ENCODE assay signal across 11 cellular contexts in genomic region chr7:105641236-105641810, GRCh38.
"Had no signal": no experiment of that assay in that cellular context is flagged by ENCODE, and none has a peak within 500 bp of the region (broad histone marks: within the 10 kb centered on the region; RNA-seq: fewer than 3 reads in every experiment).

No MANE protein-coding gene starts in this region.

- ATAC-seq: left lung; stimulated activated effector memory CD8-positive, alpha-beta T cell treated with anti-CD3 and anti-CD28 coated beads, Interleukin-12 subunit alpha, Interleukin-12 subunit beta, amount 100 ng/mL, for 72 hours had no signal

- H3K27ac ChIP-seq: left lung, skin epidermis had no signal

- H3K4me3 Mint-ChIP-seq: activated CD4-positive, alpha-beta T cell treated with anti-CD3 and anti-CD28 coated beads, Interleukin-2, amount 10 ng/mL, durations not matched to agents 7 days and 5 days; activated T-cell treated with anti-CD3 and anti-CD28 coated beads, Interleukin-2, amount 50 U/mL, for 24 hours; stimulated activated effector memory CD8-positive, alpha-beta T cell treated with anti-CD3 and anti-CD28 coated beads, Interleukin-12 subunit alpha, Interleukin-12 subunit beta, amount 100 ng/mL, for 72 hours had no signal

- H3K27me3 Mint-ChIP-seq: activated CD4-positive, alpha-beta T cell treated with anti-CD3 and anti-CD28 coated beads, Interleukin-2, amount 10 ng/mL, durations not matched to agents 7 days and 5 days; activated T-cell treated with anti-CD3 and anti-CD28 coated beads, Interleukin-2, amount 50 U/mL, for 24 hours; type B pancreatic cell had no signal

- H3K9me3 Mint-ChIP-seq: activated CD4-positive, alpha-beta T cell treated with anti-CD3 and anti-CD28 coated beads, Interleukin-2, amount 10 ng/mL, durations not matched to agents 7 days and 5 days; activated T-cell treated with anti-CD3 and anti-CD28 coated beads, Interleukin-2, amount 50 U/mL, for 24 hours; neural crest cell; stimulated activated effector memory CD8-positive, alpha-beta T cell treated with anti-CD3 and anti-CD28 coated beads, Interleukin-12 subunit alpha, Interleukin-12 subunit beta, amount 100 ng/mL, for 72 hours; type B pancreatic cell had no signal

- H3K9me3 ChIP-seq: breast epithelium, left lung had no signal

- H3K4me1 ChIP-seq: breast epithelium, left lung had no signal

- H3K27ac Mint-ChIP-seq: activated CD4-positive, alpha-beta T cell treated with anti-CD3 and anti-CD28 coated beads, Interleukin-2, amount 10 ng/mL, durations not matched to agents 7 days and 5 days; activated T-cell treated with anti-CD3 and anti-CD28 coated beads, Interleukin-2, amount 50 U/mL, for 24 hours; stimulated activated effector memory CD8-positive, alpha-beta T cell treated with anti-CD3 and anti-CD28 coated beads, Interleukin-12 subunit alpha, Interleukin-12 subunit beta, amount 100 ng/mL, for 72 hours had no signal

- H3K4me1 Mint-ChIP-seq: stimulated activated effector memory CD8-positive, alpha-beta T cell treated with anti-CD3 and anti-CD28 coated beads, Interleukin-12 subunit alpha, Interleukin-12 subunit beta, amount 100 ng/mL, for 72 hours had no signal

- H3K4me3 ChIP-seq: breast epithelium, left lung, skin epidermis had no signal

- H3K27me3 ChIP-seq: breast epithelium, left lung had no signal

- DNase-seq: activated CD4-positive, alpha-beta T cell treated with anti-CD3 and anti-CD28 coated beads, Interleukin-2, amount 10 ng/mL, durations not matched to agents 7 days and 5 days; activated CD4-positive, CD25-positive, alpha-beta regulatory T cell; activated effector memory CD4-positive, alpha-beta T cell treated with anti-CD3 and anti-CD28 coated beads, Interleukin-2, amount 50 U/mL, for 16 hours; activated T-cell treated with anti-CD3 and anti-CD28 coated beads, Interleukin-2, amount 50 U/mL, for 24 hours; aorta; left lung had no signal

- H3K36me3 ChIP-seq: breast epithelium had no signal
